Comparison of ENCODE assay signal across 1 cellular context in genomic region chr10:125264091-125264490, GRCh38.
TF ChIP-seq lines count a peak whose summit lies in the region.

No MANE protein-coding gene starts in this region.

TF ChIP-seq in Ishikawa, 13 proteins besides CTCF, POLR2A, EP300 and RAD21:
- TF ChIP-seq, protein P1, sequence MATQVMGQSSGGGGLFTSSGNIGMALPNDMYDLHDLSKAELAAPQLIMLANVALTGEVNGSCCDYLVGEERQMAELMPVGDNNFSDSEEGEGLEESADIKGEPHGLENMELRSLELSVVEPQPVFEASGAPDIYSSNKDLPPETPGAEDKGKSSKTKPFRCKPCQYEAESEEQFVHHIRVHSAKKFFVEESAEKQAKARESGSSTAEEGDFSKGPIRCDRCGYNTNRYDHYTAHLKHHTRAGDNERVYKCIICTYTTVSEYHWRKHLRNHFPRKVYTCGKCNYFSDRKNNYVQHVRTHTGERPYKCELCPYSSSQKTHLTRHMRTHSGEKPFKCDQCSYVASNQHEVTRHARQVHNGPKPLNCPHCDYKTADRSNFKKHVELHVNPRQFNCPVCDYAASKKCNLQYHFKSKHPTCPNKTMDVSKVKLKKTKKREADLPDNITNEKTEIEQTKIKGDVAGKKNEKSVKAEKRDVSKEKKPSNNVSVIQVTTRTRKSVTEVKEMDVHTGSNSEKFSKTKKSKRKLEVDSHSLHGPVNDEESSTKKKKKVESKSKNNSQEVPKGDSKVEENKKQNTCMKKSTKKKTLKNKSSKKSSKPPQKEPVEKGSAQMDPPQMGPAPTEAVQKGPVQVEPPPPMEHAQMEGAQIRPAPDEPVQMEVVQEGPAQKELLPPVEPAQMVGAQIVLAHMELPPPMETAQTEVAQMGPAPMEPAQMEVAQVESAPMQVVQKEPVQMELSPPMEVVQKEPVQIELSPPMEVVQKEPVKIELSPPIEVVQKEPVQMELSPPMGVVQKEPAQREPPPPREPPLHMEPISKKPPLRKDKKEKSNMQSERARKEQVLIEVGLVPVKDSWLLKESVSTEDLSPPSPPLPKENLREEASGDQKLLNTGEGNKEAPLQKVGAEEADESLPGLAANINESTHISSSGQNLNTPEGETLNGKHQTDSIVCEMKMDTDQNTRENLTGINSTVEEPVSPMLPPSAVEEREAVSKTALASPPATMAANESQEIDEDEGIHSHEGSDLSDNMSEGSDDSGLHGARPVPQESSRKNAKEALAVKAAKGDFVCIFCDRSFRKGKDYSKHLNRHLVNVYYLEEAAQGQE (IDR thresholded peaks at IDR 0.05; ENCODE audit: low read depth): no peak
- 0 out of 2 replicates have a peak, but pooled peaks have one; percentile 49 for TF ChIP-seq ZBTB7A (IDR thresholded peaks at IDR 0.05; ENCODE audit: low read depth)
